Comparison of ENCODE assay signal across 16 cellular contexts in the genomic region with DNA sequence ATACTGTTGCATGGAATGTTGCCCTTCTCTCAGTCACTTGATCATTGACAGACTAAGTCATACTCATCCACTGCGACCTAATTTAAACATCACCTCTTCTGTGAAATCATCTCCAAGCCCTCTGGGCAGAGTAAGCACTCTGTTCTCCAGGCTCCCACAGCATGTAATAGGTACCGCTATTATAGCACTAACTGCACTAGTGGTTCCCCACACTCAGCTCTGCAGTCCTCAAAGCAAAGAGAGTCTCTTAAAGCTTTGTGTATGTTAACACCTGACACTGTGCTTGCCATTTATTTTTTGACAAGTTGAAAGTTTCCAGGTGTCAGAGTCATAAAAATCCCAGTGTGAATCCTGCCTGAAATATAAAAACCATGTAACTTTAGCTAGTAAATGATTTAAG.
"Had no signal": no experiment of that assay in that cellular context is flagged by ENCODE, and none has a peak within 500 bp of the region (broad histone marks: within the 10 kb centered on the region; RNA-seq: fewer than 3 reads in every experiment).

No MANE protein-coding gene starts in this region.

- H3K36me3 ChIP-seq: left ventricle myocardium inferior had no signal

- H3K4me1 Mint-ChIP-seq: activated naive CD8-positive, alpha-beta T cell treated with anti-CD3 and anti-CD28 coated beads, Interleukin-2, amount 50 U/mL, for 24 hours; natural killer cell; stimulated activated effector memory CD8-positive, alpha-beta T cell treated with anti-CD3 and anti-CD28 coated beads, Interleukin-12 subunit alpha, Interleukin-12 subunit beta, amount 100 ng/mL, for 72 hours had no signal

- H3K4me1 ChIP-seq: left ventricle myocardium inferior had no signal

- H3K4me3 Mint-ChIP-seq: activated naive CD8-positive, alpha-beta T cell treated with anti-CD3 and anti-CD28 coated beads, Interleukin-2, amount 50 U/mL, for 24 hours; dendritic cell treated with granulocyte-macrophage colony-stimulating factor and Interleukin-4, amounts not matched to agents 40 ng/mL and 50 ng/mL, for 4 days; natural killer cell; stimulated activated effector memory CD8-positive, alpha-beta T cell treated with anti-CD3 and anti-CD28 coated beads, Interleukin-12 subunit alpha, Interleukin-12 subunit beta, amount 100 ng/mL, for 72 hours had no signal

- DNase-seq: activated CD4-positive, alpha-beta T cell treated with anti-CD3 and anti-CD28 coated beads, Interleukin-2, amount 50 U/mL, for 1 hour; activated CD8-positive, alpha-beta memory T cell treated with anti-CD3 and anti-CD28 coated beads for 24 hours; activated naive CD4-positive, alpha-beta T cell; activated naive CD8-positive, alpha-beta T cell treated with anti-CD3 and anti-CD28 coated beads, Interleukin-2, amount 50 U/mL, for 24 hours; aorta; cerebellar nuclear complex; erythroblast; left ventricle myocardium inferior; natural killer cell; nucleus accumbens; posterior cingulate gyrus; retina; T-helper 9 cell had no signal

- H3K27ac ChIP-seq: left ventricle myocardium inferior had no signal

- H3K27ac Mint-ChIP-seq: activated naive CD8-positive, alpha-beta T cell treated with anti-CD3 and anti-CD28 coated beads, Interleukin-2, amount 50 U/mL, for 24 hours; dendritic cell treated with granulocyte-macrophage colony-stimulating factor and Interleukin-4, amounts not matched to agents 40 ng/mL and 50 ng/mL, for 4 days; natural killer cell; stimulated activated effector memory CD8-positive, alpha-beta T cell treated with anti-CD3 and anti-CD28 coated beads, Interleukin-12 subunit alpha, Interleukin-12 subunit beta, amount 100 ng/mL, for 72 hours had no signal

- H3K9me3 ChIP-seq: left ventricle myocardium inferior had no signal

- ATAC-seq: activated CD4-positive, CD25-positive, alpha-beta regulatory T cell treated with anti-CD3 and anti-CD28 coated beads, Interleukin-2, amount 50 U/mL, for 24 hours; activated naive CD8-positive, alpha-beta T cell treated with anti-CD3 and anti-CD28 coated beads, Interleukin-2, amount 50 U/mL, for 24 hours; natural killer cell; stimulated activated effector memory CD8-positive, alpha-beta T cell treated with anti-CD3 and anti-CD28 coated beads, Interleukin-12 subunit alpha, Interleukin-12 subunit beta, amount 100 ng/mL, for 72 hours had no signal

- H3K9me3 Mint-ChIP-seq: activated naive CD8-positive, alpha-beta T cell treated with anti-CD3 and anti-CD28 coated beads, Interleukin-2, amount 50 U/mL, for 24 hours had no signal

- H3K36me3 Mint-ChIP-seq: natural killer cell; stimulated activated effector memory CD8-positive, alpha-beta T cell treated with anti-CD3 and anti-CD28 coated beads, Interleukin-12 subunit alpha, Interleukin-12 subunit beta, amount 100 ng/mL, for 72 hours had no signal

- H3K4me3 ChIP-seq: left ventricle myocardium inferior had no signal

- H3K27me3 Mint-ChIP-seq: activated naive CD8-positive, alpha-beta T cell treated with anti-CD3 and anti-CD28 coated beads, Interleukin-2, amount 50 U/mL, for 24 hours; dendritic cell treated with granulocyte-macrophage colony-stimulating factor and Interleukin-4, amounts not matched to agents 40 ng/mL and 50 ng/mL, for 4 days had no signal
